ENCODE assay signal across 8 cellular contexts in the genomic region with DNA sequence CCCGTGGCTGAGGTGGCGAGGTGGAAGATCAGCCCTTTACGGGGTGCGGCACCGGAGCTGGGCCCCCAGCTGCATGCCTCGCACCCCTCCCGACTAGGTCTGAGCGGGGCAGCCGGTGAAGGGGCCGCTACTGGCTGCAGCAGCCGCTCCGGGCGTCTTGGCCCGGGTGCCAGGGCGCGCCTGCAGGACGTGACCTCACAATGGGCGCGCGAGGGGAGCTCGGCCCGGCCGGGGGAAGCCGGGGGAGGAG. TPM values are rescaled to one million over a fixed set of nuclear protein-coding genes. Genes with fewer than 3 reads are reported as not detected.
DNase-seq lines count a peak whose midpoint lies in the region; ATAC-seq and TF ChIP-seq lines count a peak whose summit lies in the region.

No MANE protein-coding gene starts in this region.

- peaks cover 44% of the 10 kb centered on the region for H3K4me1 Mint-ChIP-seq in dendritic cell treated with granulocyte-macrophage colony-stimulating factor and Interleukin-4, amounts not matched to agents 40 ng/mL and 50 ng/mL, for 4 days (ENCODE audit: low read depth)
- peaks cover 22 to 77% (median 57%) of the 10 kb centered on the region in 4 donors for H3K4me1 Mint-ChIP-seq in naive thymus-derived CD8-positive, alpha-beta T cell

- no peaks in the 10 kb centered on the region for H3K9me3 Mint-ChIP-seq in dendritic cell treated with granulocyte-macrophage colony-stimulating factor and Interleukin-4, amounts not matched to agents 40 ng/mL and 50 ng/mL, for 4 days
- H3K9me3 Mint-ChIP-seq in naive thymus-derived CD8-positive, alpha-beta T cell: no peaks in the 10 kb centered on the region

- no peaks in the 10 kb centered on the region for H3K27me3 Mint-ChIP-seq in dendritic cell treated with granulocyte-macrophage colony-stimulating factor and Interleukin-4, amounts not matched to agents 40 ng/mL and 50 ng/mL, for 4 days
- H3K27me3 Mint-ChIP-seq in naive thymus-derived CD8-positive, alpha-beta T cell: no peaks in the 10 kb centered on the region

- POLR2A ChIA-PET in naive thymus-derived CD8-positive, alpha-beta T cell (lab: Charles Lee): interaction anchor here (1.1 to 2.4 kb wide), 9 partner anchors 11 to 228 kb away, joined by 4 to 15 read pairs (median 8); a partner anchor contains a TSS

- peak; percentile 23 to 24 for DNase-seq in stimulated activated CD4-positive, alpha-beta T cell treated with anti-CD3 and anti-CD28 coated beads, Interleukin-4, amount 100 ng/mL, for 48 hours (ENCODE audit: low read depth in 2 of 2)
- DNase-seq in stimulated activated CD4-positive, alpha-beta T cell treated with anti-CD3 and anti-CD28 coated beads, Interleukin-1b, Interleukin-23, amount 100 ng/mL, for 48 hours: no peak
- no peak for DNase-seq in NB4 (ENCODE audit: low read depth)
- no peak for DNase-seq in naive thymus-derived CD8-positive, alpha-beta T cell
- no peak for DNase-seq in effector CD8-positive, alpha-beta T cell (lab: John Stamatoyannopoulos, UW)
- no peak for DNase-seq in ecto neural progenitor cell (ENCODE audit: low spot score)

- TF ChIP-seq POLR2A in NB4 (IDR thresholded peaks at IDR 0.05; ENCODE audit: extremely low read depth, insufficient read length): no peak

- intact Hi-C loops in dendritic cell treated with granulocyte-macrophage colony-stimulating factor and Interleukin-4, amounts not matched to agents 40 ng/mL and 50 ng/mL, for 4 days (cut with micrococcal nuclease): loop anchor here (5.0 kb wide), 2 partner anchors 35 to 155 kb away; a partner anchor contains a TSS

- H3K4me3 ChIP-seq in NB4 (ENCODE audit: low read depth, low read length): peak overlapping the region; percentile 84

- peak; percentile 36 to 37 for ATAC-seq in naive thymus-derived CD8-positive, alpha-beta T cell
- no peak for ATAC-seq in HG02885 (IDR thresholded peaks at IDR 0.05; ENCODE audit: poor library complexity, unreplicated experiment)

- H3K4me3 Mint-ChIP-seq in dendritic cell treated with granulocyte-macrophage colony-stimulating factor and Interleukin-4, amounts not matched to agents 40 ng/mL and 50 ng/mL, for 4 days: peak overlapping the region; percentile 94
- peak overlapping the region; percentile 87 to 97 (median 94) for H3K4me3 Mint-ChIP-seq in naive thymus-derived CD8-positive, alpha-beta T cell

- peak overlapping the region; percentile 90 for H3K27ac Mint-ChIP-seq in dendritic cell treated with granulocyte-macrophage colony-stimulating factor and Interleukin-4, amounts not matched to agents 40 ng/mL and 50 ng/mL, for 4 days
- H3K27ac Mint-ChIP-seq in naive thymus-derived CD8-positive, alpha-beta T cell: peak overlapping the region; percentile 91 to 96 (median 94)

- H3K36me3 Mint-ChIP-seq in dendritic cell treated with granulocyte-macrophage colony-stimulating factor and Interleukin-4, amounts not matched to agents 40 ng/mL and 50 ng/mL, for 4 days (ENCODE audit: low read depth): peaks cover 59% of the 10 kb centered on the region
- peaks cover 0 to 45% (median 6%) of the 10 kb centered on the region in 3 donors for H3K36me3 Mint-ChIP-seq in naive thymus-derived CD8-positive, alpha-beta T cell

- TF ChIP-seq CTCF in NB4 (IDR thresholded peaks at IDR 0.05; ENCODE audit: low read depth, low read length): no peak

RNA-seq across cellular contexts. Expression of a gene that starts 0.4 kb away (rescaled TPM):
- total RNA-seq in naive thymus-derived CD8-positive, alpha-beta T cell: 10 to 100 TPM; 41.1 to 46.9 TPM
- polyA plus RNA-seq in naive thymus-derived CD8-positive, alpha-beta T cell: 10 to 100 TPM; 39.0 to 48.5 (median 47.5) TPM

RNA-seq across cellular contexts. Expression of a gene that starts 0.7 kb away (rescaled TPM):
- 10 to 100 TPM; 27.4 to 29.1 TPM for total RNA-seq in naive thymus-derived CD8-positive, alpha-beta T cell
- 10 to 100 TPM; 47.3 to 72.0 (median 48.2) TPM for polyA plus RNA-seq in naive thymus-derived CD8-positive, alpha-beta T cell

RNA-seq across cellular contexts. Expression of a gene that starts 33.1 kb away (rescaled TPM):
- 10 to 100 TPM; 15.3 to 16.7 TPM for total RNA-seq in naive thymus-derived CD8-positive, alpha-beta T cell
- 10 to 100 TPM in 1 of 3 donors, 1 to 10 TPM in 2; 6.7 to 11.2 (median 7.0) TPM for polyA plus RNA-seq in naive thymus-derived CD8-positive, alpha-beta T cell

RNA-seq across cellular contexts. Expression of a gene that starts 39.4 kb away (rescaled TPM):
- total RNA-seq in naive thymus-derived CD8-positive, alpha-beta T cell: under 1 TPM in 1 of 2 experiments, not detected in 1; 0.69 TPM
- 1 to 10 TPM in 1 of 3 donors, not detected in 2; 1.8 TPM for polyA plus RNA-seq in naive thymus-derived CD8-positive, alpha-beta T cell

Comparison
In these comparisons a context has a peak if more than half of its experiments do, and no peak if none do; other contexts are left out.
1. DNase-seq: peak in stimulated activated CD4-positive, alpha-beta T cell treated with anti-CD3 and anti-CD28 coated beads, Interleukin-4, amount 100 ng/mL, for 48 hours (2 of 2); none in stimulated activated CD4-positive, alpha-beta T cell treated with anti-CD3 and anti-CD28 coated beads, Interleukin-1b, Interleukin-23, amount 100 ng/mL, for 48 hours (single experiment), NB4 (single experiment), naive thymus-derived CD8-positive, alpha-beta T cell (0 of 10), effector CD8-positive, alpha-beta T cell (single experiment) and ecto neural progenitor cell (single experiment).